2 cellular contexts compared by ENCODE assay signal in genomic region chr16:8568231-8568617, GRCh38.
TF ChIP-seq lines count a peak whose summit lies in the region.

No MANE protein-coding gene starts in this region.

TF ChIP-seq in IMR-90, 13 proteins besides CTCF, POLR2A, EP300 and RAD21:
- TF ChIP-seq RCOR1 (IDR thresholded peaks at IDR 0.05; ENCODE audit: insufficient replicate concordance, low read length) (peak; percentile 20), SMC3 (IDR thresholded peaks at IDR 0.05; ENCODE audit: low read depth, low read length) (no peak)

TF ChIP-seq in GM12878, 131 proteins besides CTCF, POLR2A, EP300 and RAD21:
- TF ChIP-seq SUZ12 (IDR thresholded peaks at IDR 0.05; ENCODE audit: unreplicated experiment) (no peak), TBL1XR1 (IDR thresholded peaks at IDR 0.05; ENCODE audit: low read depth, low read length) (no peak), HCFC1 (IDR thresholded peaks at IDR 0.05; ENCODE audit: low read length) (no peak), ZZZ3 (IDR thresholded peaks at IDR 0.05; ENCODE audit: control insufficient read depth, insufficient read length, low read depth) (no peak), IRF4 (IDR thresholded peaks at IDR 0.05; ENCODE audit: low read depth, low read length) (no peak), MEF2B (IDR thresholded peaks at IDR 0.05; ENCODE audit: partially characterized antibody, poor library complexity, severe bottlenecking) (no peak), TCF12 (IDR thresholded peaks at IDR 0.05; ENCODE audit: low read depth, low read length) (no peak), NR2C2 (IDR thresholded peaks at IDR 0.05; ENCODE audit: borderline replicate concordance, control insufficient read depth, insufficient read length, low read depth) (peak; percentile 9), RELA (IDR thresholded peaks at IDR 0.05; ENCODE audit: borderline replicate concordance, partially characterized antibody) (no peak), ZNF687 (IDR thresholded peaks at IDR 0.05) (no peak), CREM (IDR thresholded peaks at IDR 0.05; ENCODE audit: low read depth) (peak; percentile 84), JUND (IDR thresholded peaks at IDR 0.05; ENCODE audit: low read depth, low read length) (no peak), ESRRA (IDR thresholded peaks at IDR 0.05; ENCODE audit: low read length) (no peak), PAX8 (IDR thresholded peaks at IDR 0.05) (no peak), ATF7 (IDR thresholded peaks at IDR 0.05; ENCODE audit: low read depth) (peak; percentile 96), ATF2 (IDR thresholded peaks at IDR 0.05; ENCODE audit: low read length) (peak; percentile 54), RB1 (IDR thresholded peaks at IDR 0.05; ENCODE audit: borderline replicate concordance) (no peak), SUPT20H (IDR thresholded peaks at IDR 0.05; ENCODE audit: borderline replicate concordance, control insufficient read depth, low read depth, low read length) (no peak), E2F4 (IDR thresholded peaks at IDR 0.05; ENCODE audit: low read depth, low read length) (no peak), POU2F2 (IDR thresholded peaks at IDR 0.05; ENCODE audit: borderline replicate concordance, low read depth, low read length) (no peak), MAX (IDR thresholded peaks at IDR 0.05; ENCODE audit: low read depth, low read length) (no peak), CHD1 (IDR thresholded peaks at IDR 0.05; ENCODE audit: low read depth, low read length) (no peak), CREB1 (IDR thresholded peaks at IDR 0.05; ENCODE audit: low read depth) (peak; percentile 92), ZBED1 (IDR thresholded peaks at IDR 0.05; ENCODE audit: borderline replicate concordance) (no peak), NFXL1 (IDR thresholded peaks at IDR 0.05; ENCODE audit: borderline replicate concordance) (no peak)
